In the genomic region with DNA sequence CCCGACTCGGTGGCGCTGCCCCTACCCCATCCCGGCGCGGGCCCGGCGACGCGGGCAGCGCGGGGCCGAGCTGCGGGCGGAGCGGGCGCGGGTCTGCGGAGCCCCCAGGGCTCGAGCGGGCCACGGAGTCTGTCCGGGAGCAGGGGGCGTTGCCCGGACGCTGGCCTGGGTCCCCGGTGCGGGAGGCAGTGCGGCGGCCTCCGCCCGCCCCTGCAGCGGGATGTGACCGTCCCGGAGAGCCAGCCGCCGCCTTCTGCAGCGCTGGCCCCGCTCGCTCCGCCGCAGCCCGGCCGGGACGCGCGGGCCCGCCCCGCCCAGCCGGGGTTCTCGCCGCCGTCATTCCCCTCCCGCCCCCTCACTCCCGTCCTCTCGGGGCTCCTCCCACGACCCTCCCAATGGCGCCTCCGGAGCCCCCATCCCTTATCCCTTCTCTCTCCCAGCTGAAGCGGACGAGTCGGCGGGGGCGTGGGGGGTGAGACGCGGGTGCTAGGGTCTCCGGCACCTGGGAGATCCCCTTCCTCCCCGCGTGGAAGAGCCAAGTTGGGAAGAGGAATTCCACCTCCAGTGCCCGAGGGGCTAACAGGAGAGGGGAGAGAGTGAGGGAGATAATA, we compare ENCODE assay signal across 10 cellular contexts. TPM values are rescaled to one million over a fixed set of nuclear protein-coding genes. Genes with fewer than 3 reads are reported as not detected.
A peak's percentile ranks its signal among the peaks of the same experiment; 100 is the strongest.
DNase-seq lines count a peak whose midpoint lies in the region; TF ChIP-seq lines count a peak whose summit lies in the region.
"Had no signal": no experiment of that assay in that cellular context is flagged by ENCODE, and none has a peak within 500 bp of the region (broad histone marks: within the 10 kb centered on the region; RNA-seq: fewer than 3 reads in every experiment).

A gene with protein sequence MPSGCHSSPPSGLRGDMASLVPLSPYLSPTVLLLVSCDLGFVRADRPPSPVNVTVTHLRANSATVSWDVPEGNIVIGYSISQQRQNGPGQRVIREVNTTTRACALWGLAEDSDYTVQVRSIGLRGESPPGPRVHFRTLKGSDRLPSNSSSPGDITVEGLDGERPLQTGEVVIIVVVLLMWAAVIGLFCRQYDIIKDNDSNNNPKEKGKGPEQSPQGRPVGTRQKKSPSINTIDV (minus strand): TSS at position 257 of the 611 bp plus-strand sequence. CDS start 521 bp downstream, outside the sequence.

- H3K9ac ChIP-seq in mucosa of rectum (ENCODE audit: low read depth in 1 of 2, low read length in 2 of 2): peak within 1 kb of the TSS in 1 of 2 donors; percentile 52
- H3K9ac ChIP-seq: BLaER1 had no signal

- H3K36me3 ChIP-seq in mucosa of rectum (ENCODE audit: control insufficient read depth in 2 of 2, insufficient read depth in 2 of 2, low read length in 2 of 2) (no peaks in the 10 kb centered on the region), urinary bladder (ENCODE audit: insufficient read depth) (no peaks in the 10 kb centered on the region)
- H3K36me3 ChIP-seq: BLaER1 had no signal

- DNase-seq in NCI-H1417 (lab: John Stamatoyannopoulos, UW) (peak in 2 of 3 experiments; percentile 48 to 53), NCI-H1417 treated with DMSO at 0.1 percent for 48 hours (lab: John Stamatoyannopoulos, UW) (no peak), epithelial cell of proximal tubule (ENCODE audit: low read depth) (no peak), NCI-H1436 treated with DMSO at 0.1 percent for 48 hours (lab: John Stamatoyannopoulos, UW) (no peak), COLO829 (ENCODE audit: low spot score) (no peak)

- H3K27ac ChIP-seq in mucosa of rectum (ENCODE audit: low read depth in 2 of 2, low read length in 2 of 2) (no peak within 1 kb of the TSS), urinary bladder (ENCODE audit: low read depth) (peak within 1 kb of the TSS; percentile 38)
- H3K27ac ChIP-seq: BLaER1 had no signal

- H3K27me3 ChIP-seq in mucosa of rectum (ENCODE audit: control insufficient read depth in 2 of 2, insufficient read depth in 2 of 2, low read length in 2 of 2): peaks cover 13 to 24% of the 10 kb centered on the region in 2 donors

- H3K4me3 ChIP-seq in WI38 (ENCODE audit: low read depth, low read length) (peak within 1 kb of the TSS; percentile 78), epithelial cell of proximal tubule (ENCODE audit: low read depth, low read length) (peak within 1 kb of the TSS; percentile 63), mucosa of rectum (ENCODE audit: low read length in 2 of 2) (peak within 1 kb of the TSS; percentile 45 to 51), urinary bladder (ENCODE audit: low read depth, low read length) (peak within 1 kb of the TSS; percentile 68)
- H3K4me3 ChIP-seq: BLaER1 had no signal

- no peak for TF ChIP-seq CTCF in WI38 (IDR thresholded peaks at IDR 0.05; ENCODE audit: low read depth, low read length)
- TF ChIP-seq CTCF in epithelial cell of proximal tubule (conservative IDR thresholded peaks at IDR 0.05; ENCODE audit: low read depth, low read length): no peak

- H3K4me1 ChIP-seq in mucosa of rectum (ENCODE audit: control insufficient read depth in 2 of 2, insufficient read depth in 2 of 2, low read length in 2 of 2): peaks cover 3% of the 10 kb centered on the region in 2 donors
- no peaks in the 10 kb centered on the region for H3K4me1 ChIP-seq in urinary bladder (ENCODE audit: insufficient read depth)

- no peaks in the 10 kb centered on the region for H3K9me3 ChIP-seq in mucosa of rectum (ENCODE audit: control insufficient read depth in 2 of 2, low read length in 2 of 2)

- under 1% methylated on average over 70 of the region's 70 CpGs for WGBS in urinary bladder

RNA-seq across cellular contexts. Expression of the gene that starts here (rescaled TPM):
- 7.3 and 26.6 TPM in 2 replicates for total RNA-seq in epithelial cell of proximal tubule
- total RNA-seq in urinary bladder: 7.0 TPM
- polyA plus RNA-seq in urinary bladder: 10.5 TPM
- total RNA-seq: T-helper 2 cell treated with Interferon-gamma antibody and Interleukin-4, amounts not matched to agents 100 ng/mL and 5 ng/mL, for 36 hours had no signal

Comparison
In these comparisons a context has a peak if more than half of its experiments do, and no peak if none do; other contexts are left out.
1. DNase-seq: peak in NCI-H1417 (2 of 3); none in NCI-H1417 treated with DMSO at 0.1 percent for 48 hours (single experiment), epithelial cell of proximal tubule (single experiment), NCI-H1436 treated with DMSO at 0.1 percent for 48 hours (single experiment) and COLO829 (single experiment).
2. Peak in every context shown above with its lines, with median percentiles within 50 percentile points of each other: H3K4me3 ChIP-seq.